Comparison of ENCODE assay signal across 8 cellular contexts in the genomic region with DNA sequence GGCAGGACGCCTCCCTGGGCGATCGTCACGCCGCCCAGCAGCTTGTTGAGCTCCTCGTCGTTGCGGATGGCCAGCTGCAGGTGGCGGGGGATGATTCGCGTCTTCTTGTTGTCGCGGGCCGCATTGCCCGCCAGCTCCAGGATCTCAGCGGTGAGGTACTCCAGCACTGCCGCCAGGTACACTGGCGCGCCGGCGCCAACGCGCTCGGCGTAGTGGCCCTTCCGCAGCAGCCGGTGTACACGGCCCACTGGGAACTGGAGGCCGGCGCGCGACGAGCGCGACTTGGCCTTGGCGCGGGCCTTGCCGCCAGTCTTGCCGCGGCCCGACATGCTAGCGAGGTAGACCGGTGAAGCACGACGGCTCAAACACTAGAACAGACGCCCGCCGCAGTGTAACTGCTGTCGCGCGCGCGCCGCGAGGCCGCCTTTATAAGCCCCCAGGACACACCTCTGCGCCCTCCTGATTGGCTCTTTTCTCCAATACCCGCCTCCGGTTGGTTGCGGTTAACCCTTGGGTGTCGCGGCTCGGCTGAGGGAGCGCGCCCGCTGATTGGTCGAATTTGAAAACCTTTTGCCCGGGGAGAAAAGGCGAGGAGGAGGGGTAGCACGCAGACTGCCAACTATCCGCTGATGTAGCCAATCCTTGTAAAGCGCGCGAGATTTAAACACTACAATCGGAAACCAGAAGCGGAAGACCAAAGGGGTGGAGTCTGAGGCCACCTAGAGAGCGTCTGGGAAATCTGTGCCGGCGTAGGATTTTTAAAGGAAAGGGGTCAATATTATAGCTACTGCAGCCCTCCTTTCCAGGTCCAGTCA. TPM values are rescaled to one million over a fixed set of nuclear protein-coding genes. Genes with fewer than 3 reads are reported as not detected.
DNase-seq lines count a peak whose midpoint lies in the region; ATAC-seq and TF ChIP-seq lines count a peak whose summit lies in the region.

No MANE protein-coding gene starts in this region.

- H3K36me3 Mint-ChIP-seq in activated naive CD8-positive, alpha-beta T cell: peaks cover 8% of the 10 kb centered on the region

- H3K4me1 Mint-ChIP-seq in activated naive CD8-positive, alpha-beta T cell (ENCODE audit: low read depth): peaks cover 32% of the 10 kb centered on the region

- peak overlapping the region; percentile 87 for H3K27ac Mint-ChIP-seq in activated naive CD8-positive, alpha-beta T cell

- peak; percentile 100 for TF ChIP-seq POLR2A in GM10847 (IDR thresholded peaks at IDR 0.05; ENCODE audit: extremely low read depth, insufficient read length)

- peak overlapping the region; percentile 88 for H3K27ac ChIP-seq in temporal lobe (ENCODE audit: low read depth, low read length)

- peak overlapping the region; percentile 91 for H3K4me3 Mint-ChIP-seq in activated naive CD8-positive, alpha-beta T cell

- no peaks in the 10 kb centered on the region for H3K27me3 Mint-ChIP-seq in activated naive CD8-positive, alpha-beta T cell

- no peaks in the 10 kb centered on the region for H3K9me3 Mint-ChIP-seq in activated naive CD8-positive, alpha-beta T cell (ENCODE audit: low read depth)

- DNase-seq in NCI-H1092 treated with DMSO at 0.1 percent for 48 hours (lab: John Stamatoyannopoulos, UW) (peak; percentile 99), glomerular visceral epithelial cell (ENCODE audit: extremely low spot score) (peak; percentile 100), occipital lobe (lab: John Stamatoyannopoulos, UW) (peak; percentile 100)

- ATAC-seq in HG02642 (IDR thresholded peaks at IDR 0.05; ENCODE audit: poor library complexity, unreplicated experiment) (peak; percentile 84), SK-N-SH treated with all-trans-retinoic acid at 6 μM for 48 hours (peak; percentile 85)

TF ChIP-seq in SK-N-SH treated with all-trans-retinoic acid at 6 μM for 48 hours, 23 proteins besides CTCF, POLR2A, EP300 and RAD21:
- no peak for TF ChIP-seq BACH2 (CRISPR knock-in tag; IDR thresholded peaks at IDR 0.05; ENCODE audit: borderline replicate concordance)
- peak; percentile 85; the same call in 1 of the 2 replicates for TF ChIP-seq GLIS3 (CRISPR knock-in tag; IDR thresholded peaks at IDR 0.05)
- TF ChIP-seq ZNF8 (CRISPR knock-in tag; IDR thresholded peaks at IDR 0.05): no peak
- TF ChIP-seq TCF4 (CRISPR knock-in tag; IDR thresholded peaks at IDR 0.05; ENCODE audit: borderline replicate concordance): no peak
- TF ChIP-seq ISL1 (CRISPR knock-in tag; IDR thresholded peaks at IDR 0.05): no peak
- 0 out of 2 replicates have a peak, but pooled peaks have one; percentile 22 for TF ChIP-seq ZFP3 (CRISPR knock-in tag; IDR thresholded peaks at IDR 0.05)
- TF ChIP-seq, protein P1, sequence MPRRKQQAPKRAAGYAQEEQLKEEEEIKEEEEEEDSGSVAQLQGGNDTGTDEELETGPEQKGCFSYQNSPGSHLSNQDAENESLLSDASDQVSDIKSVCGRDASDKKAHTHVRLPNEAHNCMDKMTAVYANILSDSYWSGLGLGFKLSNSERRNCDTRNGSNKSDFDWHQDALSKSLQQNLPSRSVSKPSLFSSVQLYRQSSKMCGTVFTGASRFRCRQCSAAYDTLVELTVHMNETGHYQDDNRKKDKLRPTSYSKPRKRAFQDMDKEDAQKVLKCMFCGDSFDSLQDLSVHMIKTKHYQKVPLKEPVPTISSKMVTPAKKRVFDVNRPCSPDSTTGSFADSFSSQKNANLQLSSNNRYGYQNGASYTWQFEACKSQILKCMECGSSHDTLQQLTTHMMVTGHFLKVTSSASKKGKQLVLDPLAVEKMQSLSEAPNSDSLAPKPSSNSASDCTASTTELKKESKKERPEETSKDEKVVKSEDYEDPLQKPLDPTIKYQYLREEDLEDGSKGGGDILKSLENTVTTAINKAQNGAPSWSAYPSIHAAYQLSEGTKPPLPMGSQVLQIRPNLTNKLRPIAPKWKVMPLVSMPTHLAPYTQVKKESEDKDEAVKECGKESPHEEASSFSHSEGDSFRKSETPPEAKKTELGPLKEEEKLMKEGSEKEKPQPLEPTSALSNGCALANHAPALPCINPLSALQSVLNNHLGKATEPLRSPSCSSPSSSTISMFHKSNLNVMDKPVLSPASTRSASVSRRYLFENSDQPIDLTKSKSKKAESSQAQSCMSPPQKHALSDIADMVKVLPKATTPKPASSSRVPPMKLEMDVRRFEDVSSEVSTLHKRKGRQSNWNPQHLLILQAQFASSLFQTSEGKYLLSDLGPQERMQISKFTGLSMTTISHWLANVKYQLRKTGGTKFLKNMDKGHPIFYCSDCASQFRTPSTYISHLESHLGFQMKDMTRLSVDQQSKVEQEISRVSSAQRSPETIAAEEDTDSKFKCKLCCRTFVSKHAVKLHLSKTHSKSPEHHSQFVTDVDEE (CRISPR knock-in tag; IDR thresholded peaks at IDR 0.05): no peak
- TF ChIP-seq ZNF70 (CRISPR knock-in tag; IDR thresholded peaks at IDR 0.05): no peak
TF ChIP-seq in SK-N-SH treated with all-trans-retinoic acid at 6 μM for 48 hours: peak in this region for 2.

RNA-seq across cellular contexts. Expression of a gene that starts 6.4 kb away (rescaled TPM):
- total RNA-seq in occipital lobe (8.7 TPM), temporal lobe (10.6 TPM)

RNA-seq across cellular contexts. Expression of a gene that starts 10.6 kb away (rescaled TPM):
- 2.0 TPM for total RNA-seq in occipital lobe
- total RNA-seq in temporal lobe: 3.9 TPM

RNA-seq across cellular contexts. Expression of a gene that starts 11.9 kb away (rescaled TPM):
- total RNA-seq in occipital lobe: 7.6 TPM
- 7.9 TPM for total RNA-seq in temporal lobe

RNA-seq across cellular contexts. Expression of a gene that starts 26.1 kb away (rescaled TPM):
- total RNA-seq in occipital lobe (21.7 TPM), temporal lobe (20.2 TPM)

RNA-seq across cellular contexts. Expression of a gene that starts 27.7 kb away (rescaled TPM):
- total RNA-seq in occipital lobe (22.1 TPM), temporal lobe (20.2 TPM)

Comparison
In these comparisons a context has a peak if more than half of its experiments do, and no peak if none do; other contexts are left out.
1. Peak in every context shown above with its lines: DNase-seq, ATAC-seq and H3K27ac ChIP-seq.